21 cellular contexts compared by ENCODE assay signal in the genomic region with DNA sequence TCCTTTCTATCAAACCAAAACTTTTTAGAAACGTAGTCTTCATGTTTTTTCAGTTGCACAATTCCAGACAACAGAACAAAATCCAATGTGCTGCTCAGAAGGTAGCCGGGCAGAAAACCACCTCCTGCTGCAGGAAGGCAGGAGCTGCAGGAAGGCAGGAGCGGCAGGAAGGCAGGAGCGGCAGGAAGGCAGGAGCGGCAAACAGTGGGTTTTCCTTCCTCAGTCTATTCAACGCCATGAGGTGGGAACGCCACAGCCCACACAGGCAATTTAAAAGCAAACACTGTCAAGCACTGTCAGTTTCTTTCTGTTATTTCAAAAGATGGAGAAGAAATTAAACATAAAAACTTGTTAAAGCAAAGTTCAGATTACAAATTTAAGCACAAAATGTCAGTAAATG.
DNase-seq lines count a peak whose midpoint lies in the region; ATAC-seq and TF ChIP-seq lines count a peak whose summit lies in the region.
"Had no signal": no experiment of that assay in that cellular context is flagged by ENCODE, and none has a peak within 500 bp of the region (broad histone marks: within the 10 kb centered on the region; RNA-seq: fewer than 3 reads in every experiment).

No MANE protein-coding gene starts in this region.

- H3K36me3 Mint-ChIP-seq in neural progenitor cell, result no peaks in the 10 kb centered on the region
- H3K36me3 Mint-ChIP-seq: CD4-positive, CD25-positive, alpha-beta regulatory T cell; CD8-positive, alpha-beta T cell had no signal

- H4K20me1 ChIP-seq in neural progenitor cell (ENCODE audit: low read depth), result no peaks in the 10 kb centered on the region
- H4K20me1 ChIP-seq: BLaER1 had no signal

- H3K27ac ChIP-seq in heart left ventricle (no peak overlapping the region), neural progenitor cell (no peak overlapping the region)
- H3K27ac ChIP-seq: 22Rv1, BLaER1, C4-2B had no signal

- 61 to 79% (median 72%) methylated on average over 7 of the region's 7 CpGs for WGBS in heart left ventricle, 4 donors

- peak overlapping the region; percentile 63 for H2AFZ ChIP-seq in neural progenitor cell (replicated peaks)

- intact Hi-C loops in Right ventricle myocardium inferior (cut with DNase I), result no loop called here
- intact Hi-C loops in heart left ventricle (cut with DNase I), result no loop called here
- intact Hi-C loops in head of caudate nucleus (cut with DNase I), result no loop called here

- no peaks in the 10 kb centered on the region for H3K4me1 ChIP-seq in heart left ventricle
- peaks cover 10% of the 10 kb centered on the region for H3K4me1 ChIP-seq in neural progenitor cell
- no peaks in the 10 kb centered on the region for H3K4me1 ChIP-seq in HAP-1
- H3K4me1 ChIP-seq: BLaER1, Caco-2 had no signal

- H3K27me3 ChIP-seq in heart left ventricle (no peaks in the 10 kb centered on the region), neural progenitor cell (no peaks in the 10 kb centered on the region), HAP-1 (ENCODE audit: low read depth) (no peaks in the 10 kb centered on the region)
- H3K27me3 ChIP-seq: BLaER1 had no signal

- DNase-seq in Right ventricle myocardium inferior (ENCODE audit: missing footprints), result peak; percentile 65
- no peak for DNase-seq in heart left ventricle
- peak in 38 of 42 donors; percentile 25 to 82 (median 51) for DNase-seq in head of caudate nucleus
- peak; percentile 16 for DNase-seq in neural progenitor cell (ENCODE audit: low spot score)
- DNase-seq in kidney tubule cell (ENCODE audit: low spot score), result no peak
- DNase-seq in HAP-1 (ENCODE audit: low spot score in 2 of 2), result no peak
- DNase-seq: Caco-2; CD4-positive, CD25-positive, alpha-beta regulatory T cell; CD8-positive, alpha-beta T cell; DMS153; DND-41; EL; GDM1; GOT3; H9 had no signal

- peaks cover 5% of the 10 kb centered on the region for H3K27me3 Mint-ChIP-seq in neural progenitor cell (ENCODE audit: insufficient read depth, low read depth)
- H3K27me3 Mint-ChIP-seq: B cell; CD4-positive, CD25-positive, alpha-beta regulatory T cell had no signal

- in situ Hi-C loops in HAP-1 (cut with MboI; ENCODE audit: low sequenced_read_pairs), result no loop called here

- H3K36me3 ChIP-seq in heart left ventricle (no peaks in the 10 kb centered on the region), neural progenitor cell (no peaks in the 10 kb centered on the region), HAP-1 (replicated peaks) (no peaks in the 10 kb centered on the region)
- H3K36me3 ChIP-seq: BLaER1 had no signal

- ATAC-seq in Right ventricle myocardium inferior (no peak), heart left ventricle (no peak), HG03045 (IDR thresholded peaks at IDR 0.05; ENCODE audit: unreplicated experiment) (no peak)
- ATAC-seq: CD8-positive, alpha-beta T cell; GM12878 had no signal

- no peak overlapping the region for H3K4me3 Mint-ChIP-seq in neural progenitor cell
- H3K4me3 Mint-ChIP-seq: B cell; CD4-positive, CD25-positive, alpha-beta regulatory T cell; CD8-positive, alpha-beta T cell; H9 had no signal

- no peaks in the 10 kb centered on the region for H3K79me2 ChIP-seq in neural progenitor cell (ENCODE audit: low read depth)

- peaks cover 6% of the 10 kb centered on the region for H3K9me3 Mint-ChIP-seq in neural progenitor cell
- H3K9me3 Mint-ChIP-seq: CD8-positive, alpha-beta T cell; H9 had no signal

- no peaks in the 10 kb centered on the region for H3F3A ChIP-seq in neural progenitor cell (ENCODE audit: low read depth)

- TF ChIP-seq CTCF in heart left ventricle (IDR thresholded peaks at IDR 0.05) (no peak), neural progenitor cell (IDR thresholded peaks at IDR 0.05) (no peak)

- H3K9me3 ChIP-seq in heart left ventricle (no peaks in the 10 kb centered on the region), neural progenitor cell (ENCODE audit: low read depth) (no peaks in the 10 kb centered on the region), HAP-1 (no peaks in the 10 kb centered on the region)
- H3K9me3 ChIP-seq: BLaER1, Caco-2 had no signal

- no peak overlapping the region for H3K27ac Mint-ChIP-seq in neural progenitor cell
- H3K27ac Mint-ChIP-seq: B cell; CD4-positive, CD25-positive, alpha-beta regulatory T cell; CD8-positive, alpha-beta T cell; H9 had no signal

- H3K4me3 ChIP-seq in heart left ventricle (no peak overlapping the region), neural progenitor cell (no peak overlapping the region), HAP-1 (no peak overlapping the region)
- H3K4me3 ChIP-seq: BLaER1, GM12878 had no signal

- no peak overlapping the region for H3K9ac ChIP-seq in neural progenitor cell
- H3K9ac ChIP-seq: BLaER1 had no signal

- TF ChIP-seq POLR2A in heart left ventricle (IDR thresholded peaks at IDR 0.05), result no peak

- peak overlapping the region; percentile 0 for H3K4me2 ChIP-seq in neural progenitor cell
- H3K4me2 ChIP-seq: BLaER1 had no signal

- H3K4me1 Mint-ChIP-seq in neural progenitor cell, result peaks cover 23% of the 10 kb centered on the region
- H3K4me1 Mint-ChIP-seq: B cell; CD4-positive, CD25-positive, alpha-beta regulatory T cell had no signal

Comparison
In these comparisons a context has a peak if more than half of its experiments do, and no peak if none do; other contexts are left out.
1. DNase-seq: peak in Right ventricle myocardium inferior (single experiment), head of caudate nucleus (38 of 42) and neural progenitor cell (single experiment); none in heart left ventricle (0 of 5), kidney tubule cell (single experiment) and HAP-1 (0 of 2).